9 cellular contexts compared by ENCODE assay signal in the genomic region with DNA sequence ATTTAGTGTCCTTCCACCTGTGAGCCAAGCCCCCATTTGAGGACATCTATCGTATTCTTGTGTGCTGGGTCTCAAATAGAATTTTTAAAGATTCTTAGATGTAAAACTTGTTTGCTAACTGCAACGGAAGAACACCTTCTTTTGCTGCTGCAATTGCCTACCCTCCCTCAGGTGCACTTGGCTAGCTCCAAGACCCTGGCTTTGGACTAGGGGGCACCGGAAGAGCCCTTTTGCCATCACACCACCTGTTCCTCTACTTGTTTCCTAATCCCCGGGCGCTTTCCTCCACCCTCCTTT. TPM values are rescaled to one million over a fixed set of nuclear protein-coding genes. Genes with fewer than 3 reads are reported as not detected.
DNase-seq lines count a peak whose midpoint lies in the region; ATAC-seq and TF ChIP-seq lines count a peak whose summit lies in the region.
"Had no signal": no experiment of that assay in that cellular context is flagged by ENCODE, and none has a peak within 500 bp of the region (broad histone marks: within the 10 kb centered on the region; RNA-seq: fewer than 3 reads in every experiment).

No MANE protein-coding gene starts in this region.

- H3K36me3 Mint-ChIP-seq in T-helper 2 cell treated with Interferon-gamma antibody and Interleukin-4, amounts not matched to agents 5 μg/mL and 100 μg/mL, for 36 hours (ENCODE audit: low read depth), result peaks cover 60% of the 10 kb centered on the region
- H3K36me3 Mint-ChIP-seq in T-cell (peaks cover 33% of the 10 kb centered on the region), glutamatergic neuron (ENCODE audit: unreplicated experiment) (no peaks in the 10 kb centered on the region)

- POLR2A ChIA-PET in T-cell (lab: Charles Lee), result no interaction called here

- ATAC-seq in T-cell (replicated peaks in 1 of 4) (no peak), GM18511 (IDR thresholded peaks at IDR 0.05; ENCODE audit: unreplicated experiment) (no peak), HG02885 (IDR thresholded peaks at IDR 0.05; ENCODE audit: poor library complexity, unreplicated experiment) (no peak), HG03175 (IDR thresholded peaks at IDR 0.05; ENCODE audit: unreplicated experiment) (no peak)
- no peak for ATAC-seq in stimulated activated naive CD8-positive, alpha-beta T cell treated with anti-CD3 and anti-CD28 coated beads, Interleukin-15, amount 100 ng/mL, for 72 hours

- peak overlapping the region; percentile 92 for H3K4me3 Mint-ChIP-seq in T-helper 2 cell treated with Interferon-gamma antibody and Interleukin-4, amounts not matched to agents 5 μg/mL and 100 μg/mL, for 36 hours
- H3K4me3 Mint-ChIP-seq in T-cell (peak overlapping the region; percentile 90 to 95 (median 95)), glutamatergic neuron (ENCODE audit: unreplicated experiment) (peak overlapping the region; percentile 88)
- peak overlapping the region; percentile 93 to 94 for H3K4me3 Mint-ChIP-seq in stimulated activated naive CD8-positive, alpha-beta T cell treated with anti-CD3 and anti-CD28 coated beads, Interleukin-15, amount 100 ng/mL, for 72 hours

- peaks cover 34% of the 10 kb centered on the region for H3K4me1 Mint-ChIP-seq in T-helper 2 cell treated with Interferon-gamma antibody and Interleukin-4, amounts not matched to agents 5 μg/mL and 100 μg/mL, for 36 hours (ENCODE audit: low read depth)
- H3K4me1 Mint-ChIP-seq in T-cell (peaks cover 41 to 43% (median 42%) of the 10 kb centered on the region in 3 donors), glutamatergic neuron (ENCODE audit: low read depth, unreplicated experiment) (peaks cover 38% of the 10 kb centered on the region)
- peaks cover 50% of the 10 kb centered on the region for H3K4me1 Mint-ChIP-seq in stimulated activated naive CD8-positive, alpha-beta T cell treated with anti-CD3 and anti-CD28 coated beads, Interleukin-15, amount 100 ng/mL, for 72 hours

- CTCF ChIA-PET in T-cell (lab: Charles Lee), result interaction anchor here (0.5 to 2.2 kb wide), 3 partner anchors 29 to 68 kb away, joined by 3 to 8 read pairs (median 3); no protein-coding TSS in a partner anchor

- H3K27ac Mint-ChIP-seq in T-helper 2 cell treated with Interferon-gamma antibody and Interleukin-4, amounts not matched to agents 5 μg/mL and 100 μg/mL, for 36 hours, result peak overlapping the region; percentile 98
- H3K27ac Mint-ChIP-seq in T-cell (peak overlapping the region; percentile 77 to 97), glutamatergic neuron (ENCODE audit: unreplicated experiment) (peak overlapping the region; percentile 62)
- H3K27ac Mint-ChIP-seq in stimulated activated naive CD8-positive, alpha-beta T cell treated with anti-CD3 and anti-CD28 coated beads, Interleukin-15, amount 100 ng/mL, for 72 hours, result peak overlapping the region in 1 of 2 donors; percentile 94

- no peak for DNase-seq in T-helper 2 cell treated with Interferon-gamma antibody and Interleukin-4, amounts not matched to agents 5 μg/mL and 100 μg/mL, for 36 hours (ENCODE audit: low spot score)
- DNase-seq in T-helper 2 cell, result no peak
- DNase-seq in T-cell, result peak in 1 of 34 experiments; percentile 11
- DNase-seq in glutamatergic neuron, result no peak
- no peak for DNase-seq in stimulated activated naive CD8-positive, alpha-beta T cell treated with anti-CD3 and anti-CD28 coated beads, Interleukin-15, amount 100 ng/mL, for 72 hours
- DNase-seq: kidney glomerular epithelial cell had no signal

- H3K9me3 Mint-ChIP-seq in T-helper 2 cell treated with Interferon-gamma antibody and Interleukin-4, amounts not matched to agents 5 μg/mL and 100 μg/mL, for 36 hours, result no peaks in the 10 kb centered on the region
- H3K9me3 Mint-ChIP-seq in T-cell, result no peaks in the 10 kb centered on the region
- peaks cover 10% of the 10 kb centered on the region for H3K9me3 Mint-ChIP-seq in glutamatergic neuron (ENCODE audit: unreplicated experiment)
- H3K9me3 Mint-ChIP-seq in stimulated activated naive CD8-positive, alpha-beta T cell treated with anti-CD3 and anti-CD28 coated beads, Interleukin-15, amount 100 ng/mL, for 72 hours, result no peaks in the 10 kb centered on the region

- H3K27me3 Mint-ChIP-seq in T-helper 2 cell treated with Interferon-gamma antibody and Interleukin-4, amounts not matched to agents 5 μg/mL and 100 μg/mL, for 36 hours (ENCODE audit: low read depth), result no peaks in the 10 kb centered on the region
- H3K27me3 Mint-ChIP-seq in T-cell, result no peaks in the 10 kb centered on the region
- peaks cover 11% of the 10 kb centered on the region for H3K27me3 Mint-ChIP-seq in glutamatergic neuron (ENCODE audit: unreplicated experiment)
- no peaks in the 10 kb centered on the region for H3K27me3 Mint-ChIP-seq in stimulated activated naive CD8-positive, alpha-beta T cell treated with anti-CD3 and anti-CD28 coated beads, Interleukin-15, amount 100 ng/mL, for 72 hours

- TF ChIP-seq CTCF in glutamatergic neuron (IDR thresholded peaks at IDR 0.05; ENCODE audit: partially characterized antibody, unreplicated experiment), result no peak

RNA-seq across cellular contexts. Expression of a gene that starts 1.1 kb away (rescaled TPM):
- total RNA-seq in T-cell (100 to 1,000 TPM; 310 to 341 (median 325) TPM), glutamatergic neuron (ENCODE audit: unreplicated experiment) (187 TPM)

RNA-seq across cellular contexts. Expression of a gene that starts 39.0 kb away (rescaled TPM):
- total RNA-seq in T-cell, result 10 to 100 TPM; 34.9 to 48.2 (median 42.9) TPM
- 64.6 TPM for total RNA-seq in glutamatergic neuron (ENCODE audit: unreplicated experiment)

RNA-seq across cellular contexts. Expression of a gene that starts 58.4 kb away (rescaled TPM):
- total RNA-seq in T-cell (100 to 1,000 TPM in 3 of 5 donors, 10 to 100 TPM in 2; 85.8 to 123 (median 101) TPM), glutamatergic neuron (ENCODE audit: unreplicated experiment) (10.8 TPM)
